Comparison of ENCODE assay signal across 20 cellular contexts in the genomic region with DNA sequence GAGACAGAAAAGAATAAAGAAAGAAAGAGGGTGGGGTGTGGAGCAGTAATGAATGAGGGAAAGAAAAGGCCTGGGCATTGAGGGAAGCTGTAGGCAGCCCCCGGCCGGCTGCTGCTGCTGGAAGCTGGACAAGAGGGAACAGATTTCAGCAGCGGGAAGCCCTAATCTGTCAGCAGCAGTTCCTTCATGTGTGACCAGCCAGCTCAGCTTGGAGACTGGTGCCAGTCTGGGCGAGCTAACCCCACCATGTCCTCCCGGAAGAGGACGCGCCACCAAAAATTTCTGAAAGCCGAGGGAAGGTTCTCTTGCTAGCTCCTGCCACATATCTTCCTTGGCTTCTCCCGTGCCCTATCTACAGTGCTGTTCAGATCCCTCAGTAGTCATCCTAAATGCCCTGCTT.
"Had no signal": no experiment of that assay in that cellular context is flagged by ENCODE, and none has a peak within 500 bp of the region (broad histone marks: within the 10 kb centered on the region; RNA-seq: fewer than 3 reads in every experiment).

No MANE protein-coding gene starts in this region.

- ATAC-seq: activated CD8-positive, alpha-beta T cell treated with anti-CD3 and anti-CD28 coated beads for 36 hours; activated naive CD8-positive, alpha-beta T cell treated with anti-CD3 and anti-CD28 coated beads, Interleukin-2, amount 50 U/mL, for 24 hours; gastrocnemius medialis; heart left ventricle; left lung; natural killer cell treated with Interleukin-12 subunit alpha and Interleukin-12 subunit beta and Interleukin-15 and Interleukin-18, amount 100 ng/mL, for 72 hours; right cardiac atrium had no signal

- H3K27ac Mint-ChIP-seq: activated CD8-positive, alpha-beta T cell treated with anti-CD3 and anti-CD28 coated beads for 36 hours; activated naive CD4-positive, alpha-beta T cell treated with anti-CD3 and anti-CD28 coated beads for 36 hours; activated naive CD8-positive, alpha-beta T cell treated with anti-CD3 and anti-CD28 coated beads, Interleukin-2, amount 50 U/mL, for 24 hours; activated T-helper 2 cell treated with anti-CD3 and anti-CD28 coated beads, Interferon-gamma antibody, Interleukin-2, Interleukin-4, amounts not matched to agents 10 μg/mL and 5 μg/mL and 100 μg/mL, durations not matched to agents 14 hours and 24 hours and 36 hours; mesothelial cell of epicardium; natural killer cell treated with Interleukin-12 subunit alpha and Interleukin-12 subunit beta and Interleukin-15 and Interleukin-18, amount 100 ng/mL, for 72 hours had no signal

- H3K4me3 ChIP-seq: breast epithelium, gastrocnemius medialis, heart left ventricle, left lung, prostate gland, tibial artery had no signal

- H3K9me3 Mint-ChIP-seq: activated CD8-positive, alpha-beta T cell treated with anti-CD3 and anti-CD28 coated beads for 36 hours; activated naive CD4-positive, alpha-beta T cell treated with anti-CD3 and anti-CD28 coated beads for 36 hours; activated naive CD8-positive, alpha-beta T cell treated with anti-CD3 and anti-CD28 coated beads, Interleukin-2, amount 50 U/mL, for 24 hours; activated T-helper 2 cell treated with anti-CD3 and anti-CD28 coated beads, Interferon-gamma antibody, Interleukin-2, Interleukin-4, amounts not matched to agents 10 μg/mL and 5 μg/mL and 100 μg/mL, durations not matched to agents 14 hours and 24 hours and 36 hours; mesothelial cell of epicardium; natural killer cell treated with Interleukin-12 subunit alpha and Interleukin-12 subunit beta and Interleukin-15 and Interleukin-18, amount 100 ng/mL, for 72 hours had no signal

- H3K9me3 ChIP-seq: breast epithelium, gastrocnemius medialis, heart left ventricle, left lung, prostate gland, tibial artery had no signal

- H3K36me3 Mint-ChIP-seq: mesothelial cell of epicardium; natural killer cell treated with Interleukin-12 subunit alpha and Interleukin-12 subunit beta and Interleukin-15 and Interleukin-18, amount 100 ng/mL, for 72 hours had no signal

- H3K4me1 ChIP-seq: breast epithelium, gastrocnemius medialis, left lung, prostate gland, tibial artery had no signal

- DNase-seq: activated CD4-positive, alpha-beta T cell treated with anti-CD3 and anti-CD28 coated beads for 48 hours; activated CD4-positive, CD25-positive, alpha-beta regulatory T cell; activated CD8-positive, alpha-beta T cell treated with anti-CD3 and anti-CD28 coated beads for 36 hours; activated naive CD4-positive, alpha-beta T cell treated with anti-CD3 and anti-CD28 coated beads for 36 hours; activated naive CD8-positive, alpha-beta T cell treated with anti-CD3 and anti-CD28 coated beads, Interleukin-2, amount 50 U/mL, for 24 hours; activated T-cell treated with anti-CD3 and anti-CD28 coated beads, Interleukin-2, amount 50 U/mL, for 1 hour; gastrocnemius medialis; stimulated activated CD4-positive, alpha-beta T cell treated with anti-CD3 and anti-CD28 coated beads, Interleukin-2, amount 100 ng/mL, for 24 hours; stimulated activated naive CD4-positive, alpha-beta T cell treated with Interleukin-2 at 50 U/mL for 16 hours; T-helper 1 cell; T-helper 9 cell; tibial artery had no signal

- H3K27ac ChIP-seq: breast epithelium, gastrocnemius medialis, heart left ventricle, left lung, prostate gland, tibial artery had no signal

- H3K27me3 ChIP-seq: breast epithelium, gastrocnemius medialis, tibial artery had no signal

- H3K36me3 ChIP-seq: breast epithelium, gastrocnemius medialis, heart left ventricle, left lung, prostate gland, tibial artery had no signal
